ENCODE assay signal across 1 cellular context in the genomic region with DNA sequence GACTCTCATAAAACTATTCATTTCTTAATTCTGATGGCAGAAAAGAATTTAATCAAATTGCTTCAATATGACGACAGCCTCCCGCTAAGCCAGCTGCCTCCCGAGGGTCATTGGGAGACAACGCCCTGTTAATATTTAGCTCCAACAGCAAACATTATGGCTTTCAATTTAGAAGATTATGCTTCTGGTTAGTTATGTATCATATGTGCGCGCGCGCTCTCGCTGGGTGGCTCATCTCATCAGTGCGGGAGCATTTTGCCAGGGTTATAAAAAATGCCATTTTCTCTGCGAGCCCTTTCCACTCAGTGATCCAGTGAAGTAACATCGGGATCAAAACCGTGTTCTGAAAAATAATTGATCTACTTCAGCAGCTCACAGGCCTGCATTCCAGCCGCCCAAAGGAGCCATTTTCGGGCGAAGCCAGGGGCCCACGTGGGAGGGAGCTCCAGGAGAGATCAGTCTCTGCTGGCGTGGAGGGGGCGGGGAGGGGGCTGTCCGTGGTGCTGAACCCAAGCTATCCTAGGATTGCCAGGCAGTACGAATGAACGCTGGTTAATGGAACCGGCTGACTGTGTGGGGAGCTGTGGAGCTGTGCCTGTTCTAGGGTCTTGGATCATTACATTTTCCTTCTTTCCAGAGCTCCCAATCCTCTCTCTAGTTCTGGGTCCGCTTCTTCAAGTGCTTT.
TF ChIP-seq lines count a peak whose summit lies in the region.

No MANE protein-coding gene starts in this region.

TF ChIP-seq in K562, 482 proteins besides CTCF, POLR2A, EP300 and RAD21 (continued from another document):
- TF ChIP-seq, protein P1, sequence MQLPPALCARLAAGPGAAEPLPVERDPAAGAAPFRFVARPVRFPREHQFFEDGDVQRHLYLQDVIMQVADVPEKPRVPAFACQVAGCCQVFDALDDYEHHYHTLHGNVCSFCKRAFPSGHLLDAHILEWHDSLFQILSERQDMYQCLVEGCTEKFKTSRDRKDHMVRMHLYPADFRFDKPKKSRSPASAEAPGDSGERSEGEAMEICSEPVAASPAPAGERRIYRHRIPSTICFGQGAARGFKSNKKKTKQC (CRISPR knock-in tag; IDR thresholded peaks at IDR 0.05) = peak; percentile 84; the same call in 1 of the 2 replicates
- TF ChIP-seq EGR1 (conservative IDR thresholded peaks at IDR 0.05) (peak; percentile 72), JUN (IDR thresholded peaks at IDR 0.05; ENCODE audit: borderline replicate concordance, low read depth, low read length) (no peak), JUN (CRISPR knock-in tag; IDR thresholded peaks at IDR 0.05; ENCODE audit: borderline replicate concordance) (no peak), POLR2AphosphoS2 (IDR thresholded peaks at IDR 0.05; ENCODE audit: low read length) (no peak), DDX20 (tag; IDR thresholded peaks at IDR 0.05; ENCODE audit: low read depth) (no peak), CREBBP (IDR thresholded peaks at IDR 0.05; ENCODE audit: low read depth, low read length) (no peak), NFYB (IDR thresholded peaks at IDR 0.05; ENCODE audit: extremely low read depth, insufficient read length) (no peak), NR2C2 (CRISPR knock-in tag; IDR thresholded peaks at IDR 0.05) (no peak), NR2C2 (tag; IDR thresholded peaks at IDR 0.05) (no peak), ZNF23 (CRISPR knock-in tag; IDR thresholded peaks at IDR 0.05) (no peak), MAZ (CRISPR knock-in tag; conservative IDR thresholded peaks at IDR 0.05 in 1 of 2, IDR thresholded peaks at IDR 0.05 in 1 of 2) (peak; percentile 16 to 55; a peak in 1 of 4 replicates), ZNF79 (CRISPR knock-in tag; IDR thresholded peaks at IDR 0.05; ENCODE audit: low read depth) (no peak), ZNF197 (CRISPR knock-in tag; IDR thresholded peaks at IDR 0.05; ENCODE audit: low read depth) (peak; percentile 39; the same call in 1 of the 2 replicates), MYC (IDR thresholded peaks at IDR 0.05; ENCODE audit: low read depth, low read length) (no peak), MYC (CRISPR knock-in tag; IDR thresholded peaks at IDR 0.05; ENCODE audit: borderline replicate concordance, low read depth) (no peak), ZNF584 (CRISPR knock-in tag; IDR thresholded peaks at IDR 0.05; ENCODE audit: low read depth) (0 out of 2 replicates have a peak, but pooled peaks have one; percentile 72), NCOR1 (IDR thresholded peaks at IDR 0.05) (no peak), CREM (IDR thresholded peaks at IDR 0.05; ENCODE audit: low read depth) (peak; percentile 50; the same call in 1 of the 2 replicates), DMBX1 (CRISPR knock-in tag; IDR thresholded peaks at IDR 0.05; ENCODE audit: borderline replicate concordance) (peak; percentile 70; the same call in 1 of the 2 replicates)
- TF ChIP-seq, protein P2, sequence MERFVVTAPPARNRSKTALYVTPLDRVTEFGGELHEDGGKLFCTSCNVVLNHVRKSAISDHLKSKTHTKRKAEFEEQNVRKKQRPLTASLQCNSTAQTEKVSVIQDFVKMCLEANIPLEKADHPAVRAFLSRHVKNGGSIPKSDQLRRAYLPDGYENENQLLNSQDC (CRISPR knock-in tag; IDR thresholded peaks at IDR 0.05) = no peak
- TF ChIP-seq, protein P3, sequence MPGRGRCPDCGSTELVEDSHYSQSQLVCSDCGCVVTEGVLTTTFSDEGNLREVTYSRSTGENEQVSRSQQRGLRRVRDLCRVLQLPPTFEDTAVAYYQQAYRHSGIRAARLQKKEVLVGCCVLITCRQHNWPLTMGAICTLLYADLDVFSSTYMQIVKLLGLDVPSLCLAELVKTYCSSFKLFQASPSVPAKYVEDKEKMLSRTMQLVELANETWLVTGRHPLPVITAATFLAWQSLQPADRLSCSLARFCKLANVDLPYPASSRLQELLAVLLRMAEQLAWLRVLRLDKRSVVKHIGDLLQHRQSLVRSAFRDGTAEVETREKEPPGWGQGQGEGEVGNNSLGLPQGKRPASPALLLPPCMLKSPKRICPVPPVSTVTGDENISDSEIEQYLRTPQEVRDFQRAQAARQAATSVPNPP (IDR thresholded peaks at IDR 0.05; ENCODE audit: borderline replicate concordance, insufficient read depth, insufficient read length) = no peak
- TF ChIP-seq, protein P4, sequence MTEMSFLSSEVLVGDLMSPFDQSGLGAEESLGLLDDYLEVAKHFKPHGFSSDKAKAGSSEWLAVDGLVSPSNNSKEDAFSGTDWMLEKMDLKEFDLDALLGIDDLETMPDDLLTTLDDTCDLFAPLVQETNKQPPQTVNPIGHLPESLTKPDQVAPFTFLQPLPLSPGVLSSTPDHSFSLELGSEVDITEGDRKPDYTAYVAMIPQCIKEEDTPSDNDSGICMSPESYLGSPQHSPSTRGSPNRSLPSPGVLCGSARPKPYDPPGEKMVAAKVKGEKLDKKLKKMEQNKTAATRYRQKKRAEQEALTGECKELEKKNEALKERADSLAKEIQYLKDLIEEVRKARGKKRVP (CRISPR knock-in tag; IDR thresholded peaks at IDR 0.05) = no peak
- TF ChIP-seq, protein P5, sequence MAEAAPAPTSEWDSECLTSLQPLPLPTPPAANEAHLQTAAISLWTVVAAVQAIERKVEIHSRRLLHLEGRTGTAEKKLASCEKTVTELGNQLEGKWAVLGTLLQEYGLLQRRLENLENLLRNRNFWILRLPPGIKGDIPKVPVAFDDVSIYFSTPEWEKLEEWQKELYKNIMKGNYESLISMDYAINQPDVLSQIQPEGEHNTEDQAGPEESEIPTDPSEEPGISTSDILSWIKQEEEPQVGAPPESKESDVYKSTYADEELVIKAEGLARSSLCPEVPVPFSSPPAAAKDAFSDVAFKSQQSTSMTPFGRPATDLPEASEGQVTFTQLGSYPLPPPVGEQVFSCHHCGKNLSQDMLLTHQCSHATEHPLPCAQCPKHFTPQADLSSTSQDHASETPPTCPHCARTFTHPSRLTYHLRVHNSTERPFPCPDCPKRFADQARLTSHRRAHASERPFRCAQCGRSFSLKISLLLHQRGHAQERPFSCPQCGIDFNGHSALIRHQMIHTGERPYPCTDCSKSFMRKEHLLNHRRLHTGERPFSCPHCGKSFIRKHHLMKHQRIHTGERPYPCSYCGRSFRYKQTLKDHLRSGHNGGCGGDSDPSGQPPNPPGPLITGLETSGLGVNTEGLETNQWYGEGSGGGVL (CRISPR knock-in tag; IDR thresholded peaks at IDR 0.05) = no peak
